ENCODE assay signal across 20 cellular contexts in genomic region chr11:34730544-34731295, GRCh38.
"Had no signal": no experiment of that assay in that cellular context is flagged by ENCODE, and none has a peak within 500 bp of the region (broad histone marks: within the 10 kb centered on the region; RNA-seq: fewer than 3 reads in every experiment).

No MANE protein-coding gene starts in this region.

- H3K36me3 ChIP-seq: esophagus squamous epithelium, heart right ventricle, pancreas, prostate gland, right atrium auricular region, spleen, tibial nerve had no signal

- H3K4me3 ChIP-seq: esophagus squamous epithelium, heart right ventricle, pancreas, prostate gland, right atrium auricular region, spleen, tibial nerve had no signal

- ATAC-seq: activated CD8-positive, alpha-beta memory T cell treated with anti-CD3 and anti-CD28 coated beads, Interleukin-2, amount 10 ng/mL, durations not matched to agents 7 days and 5 days; activated CD8-positive, alpha-beta T cell treated with anti-CD3 and anti-CD28 coated beads, Interleukin-2, amount 10 ng/mL, durations not matched to agents 7 days and 5 days; activated naive CD8-positive, alpha-beta T cell treated with anti-CD3 and anti-CD28 coated beads, Interleukin-2, amount 50 U/mL, for 24 hours; heart right ventricle; left ventricle myocardium superior; naive thymus-derived CD4-positive, alpha-beta T cell; pancreas had no signal

- DNase-seq: activated B cell treated with CpG ODN at 0.5 μM for 24 hours; activated CD8-positive, alpha-beta memory T cell treated with anti-CD3 and anti-CD28 coated beads, Interleukin-2, amount 10 ng/mL, durations not matched to agents 7 days and 5 days; activated CD8-positive, alpha-beta T cell treated with anti-CD3 and anti-CD28 coated beads, Interleukin-2, amount 10 ng/mL, durations not matched to agents 7 days and 5 days; activated naive CD8-positive, alpha-beta T cell treated with anti-CD3 and anti-CD28 coated beads, Interleukin-2, amount 50 U/mL, for 24 hours; activated T-cell treated with anti-CD3 and anti-CD28 coated beads, Interleukin-2, amount 50 U/mL, for 48 hours; amygdala; endodermal cell; esophagus squamous epithelium; foreskin melanocyte; heart right ventricle; kidney glomerular epithelial cell; left ventricle myocardium superior; naive thymus-derived CD4-positive, alpha-beta T cell; nucleus accumbens; pancreas; spleen; stimulated activated naive CD4-positive, alpha-beta T cell treated with Interleukin-2 at 50 U/mL for 16 hours had no signal

- H3K9me3 ChIP-seq: esophagus squamous epithelium, heart right ventricle, pancreas, prostate gland, right atrium auricular region, spleen, tibial nerve had no signal

- H3K4me1 ChIP-seq: heart right ventricle, pancreas, prostate gland, right atrium auricular region, spleen, tibial nerve had no signal
